ENCODE assay signal across 2 cellular contexts in genomic region chr1:78000546-78000945, GRCh38. TPM values are rescaled to one million over a fixed set of nuclear protein-coding genes. Genes with fewer than 3 reads are reported as not detected.
"Had no signal": no experiment of that assay in that cellular context is flagged by ENCODE, and none has a peak within 500 bp of the region (broad histone marks: within the 10 kb centered on the region; RNA-seq: fewer than 3 reads in every experiment).

No MANE protein-coding gene starts in this region.

RNA-seq across cellular contexts. Expression of gene GIPC2, which starts 45.2 kb away (rescaled TPM):
- total RNA-seq: natural killer cell treated with Interleukin-12 subunit alpha and Interleukin-12 subunit beta and Interleukin-15 and Interleukin-18, amount 100 ng/mL, for 72 hours; neural crest cell had no signal
